ENCODE assay signal across 8 cellular contexts in the genomic region with DNA sequence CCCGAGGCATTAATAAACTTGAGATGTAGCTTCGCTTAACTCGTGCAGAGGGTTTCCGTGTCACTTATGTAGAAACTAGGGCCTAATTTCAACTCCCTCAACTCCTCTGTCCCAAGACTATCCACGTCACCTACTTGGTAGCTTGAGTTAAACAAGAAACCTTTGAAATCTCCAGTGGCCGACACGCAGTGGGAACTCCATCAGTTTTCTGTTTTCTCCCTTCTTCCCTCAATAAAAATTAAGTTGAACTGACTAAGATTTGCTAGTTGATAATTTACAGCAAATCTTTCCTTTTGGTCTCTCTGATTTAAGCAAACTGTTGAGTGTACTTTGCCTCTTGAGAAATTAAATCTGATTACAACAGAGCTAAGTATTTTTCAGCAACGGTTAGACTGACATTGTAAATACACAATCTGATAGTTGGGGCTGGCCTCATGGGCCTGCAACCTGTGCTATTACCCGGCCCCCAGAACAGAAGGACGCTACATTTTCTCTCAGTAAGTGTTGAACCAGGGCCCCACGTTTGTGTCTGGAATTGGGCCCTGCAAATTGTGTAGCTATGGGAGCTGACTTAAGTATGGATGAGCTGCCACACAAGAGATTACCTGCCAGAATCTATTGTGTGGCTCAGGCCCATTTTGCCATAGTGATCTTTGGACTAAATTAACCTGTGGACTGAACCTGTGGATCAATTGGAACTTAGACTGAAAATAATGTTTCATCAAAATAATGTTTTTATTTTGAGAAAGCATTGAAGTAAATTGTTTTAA. TPM values are rescaled to one million over a fixed set of nuclear protein-coding genes. Genes with fewer than 3 reads are reported as not detected.
DNase-seq lines count a peak whose midpoint lies in the region; ATAC-seq, FAIRE-seq and TF ChIP-seq lines count a peak whose summit lies in the region.

No MANE protein-coding gene starts in this region.

- H3K79me2 ChIP-seq in endothelial cell of umbilical vein (ENCODE audit: control insufficient read depth, insufficient read depth, low read length) = peaks cover 24% of the 10 kb centered on the region

- H4K8ac ChIP-seq in neuronal stem cell (ENCODE audit: low read depth, low read length) = no peak overlapping the region

- POLR2A ChIA-PET in endothelial cell of umbilical vein (lab: Charles Lee) = no interaction called here

- H3K9me3 ChIP-seq in Peyer's patch (no peaks in the 10 kb centered on the region), endothelial cell of umbilical vein (replicated peaks; ENCODE audit: control insufficient read depth, insufficient read depth, low read length) (no peaks in the 10 kb centered on the region), neuronal stem cell (replicated peaks in 1 of 2; ENCODE audit: control insufficient read depth in 2 of 2, insufficient read depth in 1 of 2, low read depth in 1 of 2, low read length in 2 of 2) (no peaks in the 10 kb centered on the region)

- H3K18ac ChIP-seq in neuronal stem cell (ENCODE audit: low read length) = peak overlapping the region; percentile 92

- H2BK15ac ChIP-seq in neuronal stem cell (ENCODE audit: low read length) = no peak overlapping the region

- H2AK5ac ChIP-seq in neuronal stem cell (ENCODE audit: low read depth, low read length) = no peak overlapping the region

- no peak overlapping the region for H2BK120ac ChIP-seq in neuronal stem cell (ENCODE audit: low read depth, low read length)

- H3K79me1 ChIP-seq in neuronal stem cell (ENCODE audit: low read depth, low read length) = no peaks in the 10 kb centered on the region

- FAIRE-seq in endothelial cell of umbilical vein (lab: Jason Lieb, UNC) = no peak

- no peak overlapping the region for H3K23ac ChIP-seq in neuronal stem cell (ENCODE audit: low read depth, low read length, poor library complexity)

- H3K4me2 ChIP-seq in endothelial cell of umbilical vein (ENCODE audit: insufficient read depth, low read length) (peak overlapping the region; percentile 73), neuronal stem cell (ENCODE audit: insufficient read depth, low read length, poor library complexity, severe bottlenecking) (peak overlapping the region; percentile 43)

- H4K20me1 ChIP-seq in endothelial cell of umbilical vein (replicated peaks; ENCODE audit: control insufficient read depth, extremely low read depth, insufficient read depth, low read length) = no peaks in the 10 kb centered on the region

- H3K9ac ChIP-seq in endothelial cell of umbilical vein (replicated peaks; ENCODE audit: extremely low read depth, insufficient read depth, low read length) (peak overlapping the region; percentile 93), neuronal stem cell (ENCODE audit: low read depth, low read length, poor library complexity) (no peak overlapping the region)

- H3K4me1 ChIP-seq in Peyer's patch = peaks cover 0 to 29% (median 3%) of the 10 kb centered on the region in 4 donors
- H3K4me1 ChIP-seq in endothelial cell of umbilical vein (ENCODE audit: control insufficient read depth, extremely low read depth, insufficient read depth, low read length) = peaks cover 9% of the 10 kb centered on the region
- H3K4me1 ChIP-seq in neuronal stem cell (ENCODE audit: control insufficient read depth in 2 of 2, insufficient read depth in 1 of 2, low read depth in 1 of 2, low read length in 2 of 2) = peaks cover 2 to 7% of the 10 kb centered on the region in 2 donors

- no peak for TF ChIP-seq POLR2A in Peyer's patch (IDR thresholded peaks at IDR 0.05)
- TF ChIP-seq POLR2A in endothelial cell of umbilical vein (IDR thresholded peaks at IDR 0.05; ENCODE audit: low read depth, low read length) = no peak

- peak overlapping the region; percentile 82; the same call in 1 of the 2 replicates for H3K4me3 ChIP-seq in GM08714 (ENCODE audit: low read length)
- H3K4me3 ChIP-seq in Peyer's patch = peak overlapping the region; percentile 77 to 90 (median 83)
- H3K4me3 ChIP-seq in endothelial cell of umbilical vein (replicated peaks in 1 of 3; ENCODE audit: insufficient read depth in 1 of 3, low read depth in 1 of 3, low read length in 3 of 3) = peak overlapping the region in 2 of 3 experiments; percentile 81 to 89
- H3K4me3 ChIP-seq in neuronal stem cell (ENCODE audit: low read length in 2 of 2) = peak overlapping the region; percentile 64 to 91

- WGBS in neuronal stem cell (ENCODE audit: extremely low coverage in 2 of 2, insufficient read length in 2 of 2, insufficient replicate concordance in 1 of 2), 2 donors = no CpG with 5 or more reads among the region's 11 CpGs

- peak overlapping the region; percentile 96 for H2BK5ac ChIP-seq in neuronal stem cell (ENCODE audit: low read length)

- intact Hi-C loops in endothelial cell of umbilical vein (cut with micrococcal nuclease) = loop anchor here (2.0 kb wide), 1 partner anchor 243 kb away; no protein-coding TSS in a partner anchor

- ATAC-seq in HG03354 (IDR thresholded peaks at IDR 0.05; ENCODE audit: poor library complexity, severe bottlenecking, unreplicated experiment) = no peak
- ATAC-seq in HG02798 (IDR thresholded peaks at IDR 0.05; ENCODE audit: poor library complexity, unreplicated experiment) = no peak

- H4K91ac ChIP-seq in neuronal stem cell (ENCODE audit: low read depth, low read length, poor library complexity) = no peak overlapping the region

- TF ChIP-seq CTCF in Peyer's patch (IDR thresholded peaks at IDR 0.05) (no peak), endothelial cell of umbilical vein (IDR thresholded peaks at IDR 0.05; ENCODE audit: extremely low read depth in 1 of 2, insufficient read depth in 1 of 2, low read depth in 1 of 2, low read length in 2 of 2) (no peak)

- no peak overlapping the region for H2BK12ac ChIP-seq in neuronal stem cell (ENCODE audit: low read length)

- no peak overlapping the region for H3K4ac ChIP-seq in neuronal stem cell (ENCODE audit: low read length)

- H3K36me3 ChIP-seq in Peyer's patch (no peaks in the 10 kb centered on the region), endothelial cell of umbilical vein (ENCODE audit: control insufficient read depth in 2 of 2, extremely low read depth in 1 of 2, insufficient read depth in 2 of 2, low read length in 2 of 2) (no peaks in the 10 kb centered on the region), neuronal stem cell (replicated peaks in 1 of 2; ENCODE audit: control insufficient read depth in 2 of 2, insufficient read depth in 2 of 2, low read length in 2 of 2) (peaks cover 0 to 26% of the 10 kb centered on the region in 2 donors)

- no peak overlapping the region for H3K14ac ChIP-seq in neuronal stem cell (ENCODE audit: low read length)

- BruUV-seq in endothelial cell of umbilical vein (replicated peaks; lab: Mats Ljungman, UMichigan) = no TSS peak

- H3K9me1 ChIP-seq in endothelial cell of umbilical vein (replicated peaks; ENCODE audit: control insufficient read depth, extremely low read depth, insufficient read depth, low read length) = no peaks in the 10 kb centered on the region

- dilution Hi-C loops in endothelial cell of umbilical vein (cut with MboI; ENCODE audit: extremely low pct_ligation_motif_present, low sequenced_read_pairs) = no loop called here

- H2AFZ ChIP-seq in endothelial cell of umbilical vein (ENCODE audit: low read depth, low read length) = peak overlapping the region; percentile 84
- peak overlapping the region; percentile 95 for H2AFZ ChIP-seq in neuronal stem cell (ENCODE audit: low read length)

- peak overlapping the region; percentile 80 to 92 (median 88) for H3K27ac ChIP-seq in Peyer's patch
- H3K27ac ChIP-seq in endothelial cell of umbilical vein (ENCODE audit: insufficient read depth, low read depth, low read length) = no peak overlapping the region
- H3K27ac ChIP-seq in neuronal stem cell (replicated peaks; ENCODE audit: low read length) = peak overlapping the region; percentile 53

- H3K27me3 ChIP-seq in Peyer's patch (no peaks in the 10 kb centered on the region), endothelial cell of umbilical vein (ENCODE audit: control insufficient read depth in 2 of 2, insufficient read depth in 2 of 2, low read length in 2 of 2) (peaks cover 2 to 9% of the 10 kb centered on the region in 2 experiments), neuronal stem cell (ENCODE audit: control insufficient read depth in 3 of 3, insufficient read depth in 3 of 3, low read depth in 1 of 3, low read length in 3 of 3) (peaks cover 0 to 7% (median 0%) of the 10 kb centered on the region in 3 experiments)

- CTCF ChIA-PET in endothelial cell of umbilical vein (lab: Charles Lee) = no interaction called here

- DNase-seq in Peyer's patch (no peak), endothelial cell of umbilical vein (ENCODE audit: low read depth, low spot score) (no peak), neuronal stem cell (ENCODE audit: low spot score) (no peak), HuH-7.5 (ENCODE audit: low spot score) (no peak)
- DNase-seq in stimulated activated CD4-positive, alpha-beta T cell treated with anti-CD3 and anti-CD28 coated beads, Interleukin-1b, Interleukin-23, amount 100 ng/mL, for 48 hours = no peak

TF ChIP-seq in endothelial cell of umbilical vein, 7 proteins besides CTCF, POLR2A, EP300 and RAD21:
- TF ChIP-seq MYC (IDR thresholded peaks at IDR 0.05; ENCODE audit: low read depth, low read length) = no peak
- TF ChIP-seq, protein P1, sequence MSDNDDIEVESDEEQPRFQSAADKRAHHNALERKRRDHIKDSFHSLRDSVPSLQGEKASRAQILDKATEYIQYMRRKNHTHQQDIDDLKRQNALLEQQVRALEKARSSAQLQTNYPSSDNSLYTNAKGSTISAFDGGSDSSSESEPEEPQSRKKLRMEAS (IDR thresholded peaks at IDR 0.05; ENCODE audit: insufficient read depth, insufficient read length) = no peak
- no peak for TF ChIP-seq FOS (IDR thresholded peaks at IDR 0.05; ENCODE audit: borderline replicate concordance, insufficient read depth, low read length)
- TF ChIP-seq GATA2 (IDR thresholded peaks at IDR 0.05; ENCODE audit: insufficient read depth, insufficient read length, low read depth, low read length) = no peak
- no peak for TF ChIP-seq EZH2 (IDR thresholded peaks at IDR 0.05; ENCODE audit: borderline replicate concordance, low read depth, low read length, severe bottlenecking)
- no peak for TF ChIP-seq JUN (IDR thresholded peaks at IDR 0.05; ENCODE audit: borderline replicate concordance, insufficient read depth, insufficient read length, low read depth)
- TF ChIP-seq POLR2AphosphoS5 (IDR thresholded peaks at IDR 0.05; ENCODE audit: insufficient read depth, low read depth, low read length) = no peak

RNA-seq across cellular contexts. Expression of a gene that starts 0.7 kb away (rescaled TPM):
- 10 to 100 TPM; 52.7 to 76.7 (median 66.1) TPM for total RNA-seq in Peyer's patch
- 76.4 and 81.1 TPM in 2 replicates for total RNA-seq in endothelial cell of umbilical vein
- 38.0 and 45.3 TPM in 2 replicates for polyA plus RNA-seq in endothelial cell of umbilical vein
- 65.8 and 75.5 TPM in 2 replicates for polyA plus RNA-seq in endothelial cell of umbilical vein (2011; cell fraction: cytosol; rRNA removed)
- polyA plus RNA-seq in endothelial cell of umbilical vein (2011; cell fraction: nucleus; rRNA removed) = 34.4 and 38.6 TPM in 2 replicates
- polyA plus RNA-seq in endothelial cell of umbilical vein (2012) = 111 and 121 TPM in 2 replicates
- 42.0 and 49.3 TPM in 2 replicates for polyA minus RNA-seq in endothelial cell of umbilical vein
- 20.7 TPM for polyA minus RNA-seq in endothelial cell of umbilical vein (2011; cell fraction: cytosol; rRNA and poly(A)+ RNA removed)
- 16.4 and 22.7 TPM in 2 replicates for polyA minus RNA-seq in endothelial cell of umbilical vein (2011; cell fraction: nucleus; rRNA and poly(A)+ RNA removed)
- 139 TPM for polyA plus RNA-seq in neuronal stem cell (2013, experiment 1 of 2)
- polyA plus RNA-seq in neuronal stem cell (2013, experiment 2 of 2) = 145 TPM
